20 cellular contexts compared by ENCODE assay signal in the genomic region with DNA sequence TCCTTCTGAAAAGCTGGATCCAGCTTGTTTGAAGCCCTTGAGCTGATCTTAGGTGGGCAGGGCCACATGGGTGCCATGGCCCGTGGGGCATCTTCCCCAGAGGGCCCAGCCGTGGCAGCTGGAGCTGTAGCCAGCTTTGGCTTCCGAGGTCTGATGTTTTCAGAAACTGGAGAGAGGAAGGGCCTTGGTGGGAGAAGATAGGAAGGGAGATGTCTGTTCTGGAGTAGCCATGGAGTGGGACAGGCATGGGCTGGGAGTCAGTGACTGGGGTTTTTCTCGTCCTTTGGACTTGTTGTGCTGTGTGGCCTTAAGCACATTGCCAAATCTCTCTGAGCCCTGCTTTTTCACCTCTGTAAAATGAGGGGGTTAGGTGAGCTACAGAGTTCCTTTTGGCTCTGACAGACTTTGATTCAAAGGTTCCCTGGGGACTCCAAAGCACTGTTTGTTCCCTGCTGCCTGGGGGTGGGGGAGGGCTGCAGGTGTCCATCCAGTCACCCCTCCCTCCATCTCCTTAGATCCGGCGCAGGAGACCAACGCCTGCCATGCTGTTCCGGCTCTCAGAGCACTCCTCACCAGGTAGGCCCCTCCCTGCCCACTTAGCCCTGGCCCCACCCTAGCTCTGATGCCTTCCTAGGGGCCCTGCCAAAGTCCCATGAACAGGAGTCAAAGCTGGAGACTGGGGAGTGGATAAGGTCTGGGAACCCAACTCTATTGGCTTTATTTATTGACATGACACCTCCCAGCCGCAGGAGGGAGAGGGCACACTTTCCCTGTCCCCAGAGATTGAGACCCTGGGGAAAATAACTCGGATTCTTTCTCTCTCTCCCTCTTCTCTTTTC. TPM values are rescaled to one million over a fixed set of nuclear protein-coding genes. Genes with fewer than 3 reads are reported as not detected.
A peak's percentile ranks its signal among the peaks of the same experiment; 100 is the strongest.
DNase-seq lines count a peak whose midpoint lies in the region; ATAC-seq, FAIRE-seq and TF ChIP-seq lines count a peak whose summit lies in the region.
"Had no signal": no experiment of that assay in that cellular context is flagged by ENCODE, and none has a peak within 500 bp of the region (broad histone marks: within the 10 kb centered on the region; RNA-seq: fewer than 3 reads in every experiment).

No MANE protein-coding gene starts in this region.

- H3K27ac ChIP-seq in K562 (ENCODE audit: extremely low read depth, low read depth, low read length) (no peak overlapping the region), mucosa of rectum (ENCODE audit: low read depth in 2 of 2, low read length in 2 of 2) (peak overlapping the region; percentile 98 to 99), thyroid gland (no peak overlapping the region), adrenal gland (no peak overlapping the region)

- TF ChIP-seq POLR2A in K562 (conservative IDR thresholded peaks at IDR 0.05), result no peak
- TF ChIP-seq POLR2A in thyroid gland (IDR thresholded peaks at IDR 0.05), result no peak
- no peak for TF ChIP-seq POLR2A in adrenal gland (IDR thresholded peaks at IDR 0.05)

- H3K27me3 ChIP-seq in K562 (ENCODE audit: control insufficient read depth in 2 of 2, insufficient read depth in 2 of 2, low read length in 2 of 2) (no peaks in the 10 kb centered on the region), mucosa of rectum (ENCODE audit: control insufficient read depth in 2 of 2, insufficient read depth in 2 of 2, low read length in 2 of 2) (peaks cover 0 to 10% of the 10 kb centered on the region in 2 donors), thyroid gland (peaks cover 15% of the 10 kb centered on the region), adrenal gland (peaks cover 13% of the 10 kb centered on the region)

- H3K36me3 ChIP-seq in K562 (ENCODE audit: control insufficient read depth, insufficient read depth, low read length) (no peaks in the 10 kb centered on the region), mucosa of rectum (ENCODE audit: control insufficient read depth in 2 of 2, insufficient read depth in 2 of 2, low read length in 2 of 2) (peaks cover 0 to 3% of the 10 kb centered on the region in 2 donors), thyroid gland (no peaks in the 10 kb centered on the region), adrenal gland (replicated peaks in 1 of 2) (no peaks in the 10 kb centered on the region)
- H3K36me3 ChIP-seq: BE2C had no signal

- H4K20me1 ChIP-seq in K562 (replicated peaks; ENCODE audit: control insufficient read depth, insufficient read depth, low read length), result no peaks in the 10 kb centered on the region

- H3K9me1 ChIP-seq in K562 (ENCODE audit: control insufficient read depth, insufficient read depth, low read length), result no peaks in the 10 kb centered on the region

- H3K79me2 ChIP-seq in K562 (ENCODE audit: control insufficient read depth, insufficient read depth, low read length), result no peaks in the 10 kb centered on the region

- CTCF ChIA-PET in K562 (lab: Yijun Ruan, JAX; ENCODE audit: low intra/inter-chr PET ratio), result interaction anchor here (0.6 kb wide), 1 partner anchor 356 kb away, joined by 3 read pairs; no protein-coding TSS in a partner anchor

- H3K9me3 ChIP-seq in K562 (replicated peaks; ENCODE audit: control insufficient read depth, insufficient read depth, low read depth, low read length), result no peaks in the 10 kb centered on the region
- no peaks in the 10 kb centered on the region for H3K9me3 ChIP-seq in mucosa of rectum (ENCODE audit: control insufficient read depth in 2 of 2, low read length in 2 of 2)
- H3K9me3 ChIP-seq in thyroid gland, result no peaks in the 10 kb centered on the region
- H3K9me3 ChIP-seq in adrenal gland (replicated peaks in 1 of 3), result no peaks in the 10 kb centered on the region
- H3K9me3 ChIP-seq: BE2C had no signal

- H3K4me1 ChIP-seq in K562 (replicated peaks in 1 of 2; ENCODE audit: control insufficient read depth in 2 of 2, insufficient read depth in 2 of 2, low read length in 2 of 2) (peaks cover 0 to 41% of the 10 kb centered on the region in 2 experiments; a peak in 2 of 5 replicates), mucosa of rectum (ENCODE audit: control insufficient read depth in 2 of 2, insufficient read depth in 2 of 2, low read length in 2 of 2) (peaks cover 51 to 66% of the 10 kb centered on the region in 2 donors), thyroid gland (peaks cover 10 to 11% of the 10 kb centered on the region in 2 donors), adrenal gland (replicated peaks in 1 of 2) (peaks cover 17 to 20% of the 10 kb centered on the region in 2 donors)
- H3K4me1 ChIP-seq: BE2C had no signal

- in situ Hi-C loops in K562 (cut with MboI), result no loop called here

- TF ChIP-seq EP300 in K562 (IDR thresholded peaks at IDR 0.05; ENCODE audit: low read length), result no peak

- POLR2A ChIA-PET in K562 (lab: Yijun Ruan, JAX), result interaction anchor here (0.6 to 1.6 kb wide), 3 partner anchors 11 to 100 kb away, joined by 3 to 7 read pairs (median 4); no protein-coding TSS in a partner anchor

- no peak for FAIRE-seq in K562 (lab: Jason Lieb, UNC)
- FAIRE-seq: astrocyte had no signal

- H3K9ac ChIP-seq in K562 (ENCODE audit: insufficient read depth in 1 of 2, low read depth in 2 of 2, low read length in 2 of 2) (peak overlapping the region in 1 of 2 experiments; percentile 28; a peak in 1 of 4 replicates), mucosa of rectum (ENCODE audit: low read depth in 1 of 2, low read length in 2 of 2) (peak overlapping the region; percentile 84 to 99)

- peak; percentile 26 for ATAC-seq in K562
- ATAC-seq in HG03108 (IDR thresholded peaks at IDR 0.05; ENCODE audit: unreplicated experiment), result no peak
- ATAC-seq: SK-N-SH treated with all-trans-retinoic acid at 6 μM for 48 hours had no signal

- no peak overlapping the region for H3K4me3 ChIP-seq in K562
- H3K4me3 ChIP-seq in mucosa of rectum (ENCODE audit: low read length in 2 of 2), result peak overlapping the region; percentile 61 to 72
- no peak overlapping the region for H3K4me3 ChIP-seq in thyroid gland (replicated peaks in 1 of 3)
- H3K4me3 ChIP-seq in adrenal gland, result no peak overlapping the region
- H3K4me3 ChIP-seq: smooth muscle cell had no signal

- intact Hi-C loops in K562 (cut with micrococcal nuclease), result no loop called here
- intact Hi-C loops in thyroid gland (cut with DNase I), result loop anchor here (5.0 to 10.0 kb wide), 2 partner anchors 58 to 236 kb away; a partner anchor contains a TSS
- intact Hi-C loops in adrenal gland (cut with DNase I), result loop anchor here in 1 of 2 donors (5.0 kb wide), 1 partner anchor 123 kb away; no protein-coding TSS in a partner anchor

- no peak for TF ChIP-seq RAD21 in K562 (CRISPR knock-in tag; conservative IDR thresholded peaks at IDR 0.05 in 1 of 2, IDR thresholded peaks at IDR 0.05 in 1 of 2)

- peak; percentile 55 for DNase-seq in COLO668 (lab: John Stamatoyannopoulos, UW; ENCODE audit: unreplicated experiment)
- peak; percentile 77 for DNase-seq in LoVo (ENCODE audit: low spot score)
- DNase-seq in K562 (ENCODE audit: extremely low read depth in 1 of 4, low spot score in 3 of 4), result no peak
- DNase-seq in thyroid gland, result no peak
- DNase-seq in NCI-H2227 treated with DMSO at 0.1 percent for 48 hours (lab: John Stamatoyannopoulos, UW), result no peak
- DNase-seq in adrenal gland, result no peak
- DNase-seq: activated CD8-positive, alpha-beta memory T cell treated with anti-CD3 and anti-CD28 coated beads for 24 hours; activated effector memory CD4-positive, alpha-beta T cell treated with Interleukin-2 at 50 U/mL for 16 hours; BE2C; DND-41; effector CD4-positive, alpha-beta T cell; HCEC 1CT; NCI-H1930 had no signal

- 35% methylated on average over 10 of the region's 10 CpGs for WGBS in K562 (ENCODE audit: insufficient coverage, low coverage, missing lambda C conversion rate)
- WGBS in thyroid gland, 2 donors, result 58 to 84% methylated on average over 5 to 10 of the region's 10 CpGs
- 69 to 78% (median 74%) methylated on average over 9 to 10 of the region's 10 CpGs for WGBS in adrenal gland, 4 donors

- BruUV-seq in K562 (replicated peaks; lab: Mats Ljungman, UMichigan), result no TSS peak

- no peak overlapping the region for H3K4me2 ChIP-seq in K562 (ENCODE audit: insufficient read depth, low read length)
- H3K4me2 ChIP-seq: smooth muscle cell had no signal

- H2AFZ ChIP-seq in K562 (ENCODE audit: low read depth, low read length), result no peak overlapping the region

- TF ChIP-seq CTCF in K562 (IDR thresholded peaks at IDR 0.05 in 2 of 3, conservative IDR thresholded peaks at IDR 0.05 in 1 of 3; ENCODE audit: insufficient read depth in 2 of 3, low read depth in 1 of 3, low read length in 3 of 3), result peak in 1 of 3 experiments; percentile 18; a peak in 2 of 6 replicates
- TF ChIP-seq CTCF in thyroid gland (IDR thresholded peaks at IDR 0.05), result no peak
- TF ChIP-seq CTCF in adrenal gland (IDR thresholded peaks at IDR 0.05), result no peak

RNA-seq across cellular contexts. Expression of a gene that starts 2.1 kb away (rescaled TPM):
- total RNA-seq in K562 (2011; cell fraction: chromatin; rRNA removed; ENCODE audit: low replicate concordance), result not detected in 2 replicates
- not detected in 2 replicates for total RNA-seq in K562 (2011; cell fraction: nucleolus; rRNA removed)
- total RNA-seq in K562 (2011; cell fraction: nucleoplasm; rRNA removed), result not detected in 2 replicates
- total RNA-seq in K562 (2014; rRNA removed) (not detected in 2 replicates), K562 (2014; rRNA removed; fragmentation: Illumina TruSeq; extraction: Trizol) (0.07 TPM in 1 of 2 replicates, not detected in the other), K562 (2015; rRNA removed; fragmentation: Illumina TruSeq; extraction: Trizol) (not detected in 2 replicates), K562 (2021) (0.18 TPM in 1 of 2 replicates, not detected in the other), thyroid gland (1 to 10 TPM in 1 of 4 donors, not detected in 3; 1.2 TPM), adrenal gland (10 to 100 TPM in 3 of 8 donors, 1 to 10 TPM in 2, under 1 TPM in 2, not detected in 1; 0.32 to 39.7 (median 3.2) TPM)
- polyA plus RNA-seq in K562 (2011; rRNA removed) (0.10 TPM in 1 of 2 replicates, not detected in the other), K562 (2014; fragmentation: Illumina TruSeq; extraction: Trizol) (0.10 TPM in 1 of 2 replicates, not detected in the other), K562 (2014; fragmentation: Nextera tagmentation; extraction: Ambion mirVana) (under 1 TPM in 1 of 2 experiments, not detected in 1; 0.07 TPM), K562 (2014; rRNA removed) (not detected in 2 replicates), adrenal gland (10 to 100 TPM; 37.5 to 58.0 (median 46.9) TPM)
- polyA plus RNA-seq in K562 (2011; cell fraction: cytosol; rRNA removed), result 0.15 TPM in 1 of 2 replicates, not detected in the other
- 0.07 TPM in 1 of 2 replicates, not detected in the other for polyA plus RNA-seq in K562 (2011; cell fraction: nucleus; rRNA removed)
- polyA plus RNA-seq in K562 (2012), result 0.06 and 0.14 TPM in 2 replicates
- polyA minus RNA-seq in K562 (2011; rRNA and poly(A)+ RNA removed), result not detected in 2 replicates
- polyA minus RNA-seq in K562 (2011; cell fraction: cytosol; rRNA and poly(A)+ RNA removed), result not detected in 2 replicates
- not detected in 2 replicates for polyA minus RNA-seq in K562 (2011; cell fraction: nucleus; rRNA and poly(A)+ RNA removed)
- total RNA-seq: smooth muscle cell had no signal
- polyA plus RNA-seq: smooth muscle cell had no signal

RNA-seq across cellular contexts. Expression of a gene that starts 8.1 kb away (rescaled TPM):
- total RNA-seq in K562 (2011; cell fraction: chromatin; rRNA removed; ENCODE audit: low replicate concordance), result 89.9 and 212 TPM in 2 replicates
- 162 and 190 TPM in 2 replicates for total RNA-seq in K562 (2011; cell fraction: nucleolus; rRNA removed)
- 132 TPM in 2 replicates for total RNA-seq in K562 (2011; cell fraction: nucleoplasm; rRNA removed)
- total RNA-seq in K562 (2014; rRNA removed) (41.1 and 46.0 TPM in 2 replicates), K562 (2014; rRNA removed; fragmentation: Illumina TruSeq; extraction: Trizol) (18.6 and 22.0 TPM in 2 replicates), K562 (2015; rRNA removed; fragmentation: Illumina TruSeq; extraction: Trizol) (31.6 and 32.1 TPM in 2 replicates), K562 (2021) (60.2 and 69.3 TPM in 2 replicates), thyroid gland (10 to 100 TPM; 44.5 to 73.6 (median 53.0) TPM), adrenal gland (100 to 1,000 TPM in 3 of 8 donors, 10 to 100 TPM in 5; 38.6 to 129 (median 85.9) TPM)
- polyA plus RNA-seq in K562 (2011; rRNA removed) (64.4 and 64.9 TPM in 2 replicates), K562 (2014; fragmentation: Illumina TruSeq; extraction: Trizol) (51.1 and 62.4 TPM in 2 replicates), K562 (2014; fragmentation: Nextera tagmentation; extraction: Ambion mirVana) (1 to 10 TPM in 1 of 2 experiments, under 1 TPM in 1; 0.63 to 1.9 TPM), K562 (2014; rRNA removed) (79.9 and 87.0 TPM in 2 replicates), adrenal gland (100 to 1,000 TPM; 101 to 220 (median 102) TPM)
- polyA plus RNA-seq in K562 (2011; cell fraction: cytosol; rRNA removed), result 45.8 and 114 TPM in 2 replicates
- polyA plus RNA-seq in K562 (2011; cell fraction: nucleus; rRNA removed), result 254 and 418 TPM in 2 replicates
- polyA plus RNA-seq in K562 (2012), result 58.5 and 83.7 TPM in 2 replicates
- polyA minus RNA-seq in K562 (2011; rRNA and poly(A)+ RNA removed), result 27.4 and 54.1 TPM in 2 replicates
- polyA minus RNA-seq in K562 (2011; cell fraction: cytosol; rRNA and poly(A)+ RNA removed), result 25.1 and 39.6 TPM in 2 replicates
- 62.2 and 85.6 TPM in 2 replicates for polyA minus RNA-seq in K562 (2011; cell fraction: nucleus; rRNA and poly(A)+ RNA removed)

RNA-seq across cellular contexts. Expression of a gene that starts 21.2 kb away (rescaled TPM):
- not detected in 2 replicates for total RNA-seq in K562 (2011; cell fraction: chromatin; rRNA removed; ENCODE audit: low replicate concordance)
- not detected in 2 replicates for total RNA-seq in K562 (2011; cell fraction: nucleolus; rRNA removed)
- total RNA-seq in K562 (2011; cell fraction: nucleoplasm; rRNA removed), result not detected in 2 replicates
- not detected in 2 replicates for total RNA-seq in K562 (2014; rRNA removed)
- not detected in 2 replicates for total RNA-seq in K562 (2014; rRNA removed; fragmentation: Illumina TruSeq; extraction: Trizol)
- total RNA-seq in K562 (2015; rRNA removed; fragmentation: Illumina TruSeq; extraction: Trizol), result not detected in 2 replicates
- total RNA-seq in K562 (2021), result not detected in 2 replicates
- polyA plus RNA-seq in K562 (2011; rRNA removed), result not detected in 2 replicates
- not detected in 2 replicates for polyA plus RNA-seq in K562 (2011; cell fraction: cytosol; rRNA removed)
- polyA plus RNA-seq in K562 (2011; cell fraction: nucleus; rRNA removed), result not detected in 2 replicates
- 0.01 TPM in 1 of 2 replicates, not detected in the other for polyA plus RNA-seq in K562 (2012)
- not detected in 2 replicates for polyA plus RNA-seq in K562 (2014; fragmentation: Illumina TruSeq; extraction: Trizol)
- not detected for polyA plus RNA-seq in K562 (2014; fragmentation: Nextera tagmentation; extraction: Ambion mirVana)
- not detected in 2 replicates for polyA plus RNA-seq in K562 (2014; rRNA removed)
- polyA minus RNA-seq in K562 (2011; rRNA and poly(A)+ RNA removed), result not detected in 2 replicates
- not detected in 2 replicates for polyA minus RNA-seq in K562 (2011; cell fraction: cytosol; rRNA and poly(A)+ RNA removed)
- not detected in 2 replicates for polyA minus RNA-seq in K562 (2011; cell fraction: nucleus; rRNA and poly(A)+ RNA removed)
- total RNA-seq in thyroid gland, result not detected
- total RNA-seq in adrenal gland, result not detected
- polyA plus RNA-seq in adrenal gland, result under 1 TPM in 1 of 3 donors, not detected in 2; 0.08 TPM
- total RNA-seq: astrocyte, osteocyte, smooth muscle cell, subcutaneous adipose tissue had no signal

RNA-seq across cellular contexts. Expression of a gene that starts 36.3 kb away (rescaled TPM):
- total RNA-seq in K562 (2011; cell fraction: chromatin; rRNA removed; ENCODE audit: low replicate concordance), result 3.6 and 11.8 TPM in 2 replicates
- 6.8 and 7.2 TPM in 2 replicates for total RNA-seq in K562 (2011; cell fraction: nucleolus; rRNA removed)
- total RNA-seq in K562 (2011; cell fraction: nucleoplasm; rRNA removed), result 5.1 and 6.0 TPM in 2 replicates
- 0.82 and 1.2 TPM in 2 replicates for total RNA-seq in K562 (2014; rRNA removed)
- total RNA-seq in K562 (2014; rRNA removed; fragmentation: Illumina TruSeq; extraction: Trizol), result 0.29 and 0.33 TPM in 2 replicates
- 0.98 and 1.4 TPM in 2 replicates for total RNA-seq in K562 (2015; rRNA removed; fragmentation: Illumina TruSeq; extraction: Trizol)
- total RNA-seq in K562 (2021), result 1.1 and 1.4 TPM in 2 replicates
- polyA plus RNA-seq in K562 (2011; rRNA removed), result 0.58 and 0.67 TPM in 2 replicates
- 0.34 and 0.92 TPM in 2 replicates for polyA plus RNA-seq in K562 (2011; cell fraction: cytosol; rRNA removed)
- polyA plus RNA-seq in K562 (2011; cell fraction: nucleus; rRNA removed), result 3.7 and 7.7 TPM in 2 replicates
- polyA plus RNA-seq in K562 (2012), result 1.4 and 3.2 TPM in 2 replicates
- polyA plus RNA-seq in K562 (2014; fragmentation: Illumina TruSeq; extraction: Trizol), result 0.65 and 0.73 TPM in 2 replicates
- polyA plus RNA-seq in K562 (2014; fragmentation: Nextera tagmentation; extraction: Ambion mirVana), result not detected
- 0.86 and 1.4 TPM in 2 replicates for polyA plus RNA-seq in K562 (2014; rRNA removed)
- polyA minus RNA-seq in K562 (2011; rRNA and poly(A)+ RNA removed), result 0.33 and 0.53 TPM in 2 replicates
- not detected in 2 replicates for polyA minus RNA-seq in K562 (2011; cell fraction: cytosol; rRNA and poly(A)+ RNA removed)
- 1.6 and 2.2 TPM in 2 replicates for polyA minus RNA-seq in K562 (2011; cell fraction: nucleus; rRNA and poly(A)+ RNA removed)
- 1 to 10 TPM in 3 of 4 donors, under 1 TPM in 1; 0.63 to 2.1 (median 1.5) TPM for total RNA-seq in thyroid gland
- total RNA-seq in adrenal gland, result 10 to 100 TPM in 1 of 8 donors, 1 to 10 TPM in 4, under 1 TPM in 2, not detected in 1; 0.78 to 13.6 (median 1.5) TPM
- 10 to 100 TPM in 1 of 3 donors, 1 to 10 TPM in 1, under 1 TPM in 1; 0.92 to 13.4 (median 2.9) TPM for polyA plus RNA-seq in adrenal gland
- total RNA-seq: smooth muscle cell had no signal

RNA-seq across cellular contexts. Expression of a gene that starts 39.4 kb away (rescaled TPM):
- 0.81 and 8.9 TPM in 2 replicates for total RNA-seq in K562 (2011; cell fraction: chromatin; rRNA removed; ENCODE audit: low replicate concordance)
- total RNA-seq in K562 (2011; cell fraction: nucleolus; rRNA removed), result 7.3 and 7.9 TPM in 2 replicates
- total RNA-seq in K562 (2011; cell fraction: nucleoplasm; rRNA removed), result 6.0 and 8.4 TPM in 2 replicates
- 15.8 and 18.1 TPM in 2 replicates for total RNA-seq in K562 (2014; rRNA removed)
- total RNA-seq in K562 (2014; rRNA removed; fragmentation: Illumina TruSeq; extraction: Trizol), result 2.0 and 3.0 TPM in 2 replicates
- total RNA-seq in K562 (2015; rRNA removed; fragmentation: Illumina TruSeq; extraction: Trizol), result 9.0 and 9.6 TPM in 2 replicates
- 17.2 and 17.4 TPM in 2 replicates for total RNA-seq in K562 (2021)
- 3.3 and 5.8 TPM in 2 replicates for polyA plus RNA-seq in K562 (2011; rRNA removed)
- 3.3 and 24.0 TPM in 2 replicates for polyA plus RNA-seq in K562 (2011; cell fraction: cytosol; rRNA removed)
- 8.7 and 33.8 TPM in 2 replicates for polyA plus RNA-seq in K562 (2011; cell fraction: nucleus; rRNA removed)
- 23.3 and 34.1 TPM in 2 replicates for polyA plus RNA-seq in K562 (2012)
- polyA plus RNA-seq in K562 (2014; fragmentation: Illumina TruSeq; extraction: Trizol), result 3.1 and 9.3 TPM in 2 replicates
- 1 to 10 TPM in 1 of 2 experiments, under 1 TPM in 1; 0.55 to 1.5 TPM for polyA plus RNA-seq in K562 (2014; fragmentation: Nextera tagmentation; extraction: Ambion mirVana)
- 17.8 and 20.0 TPM in 2 replicates for polyA plus RNA-seq in K562 (2014; rRNA removed)
- 0.21 and 1.8 TPM in 2 replicates for polyA minus RNA-seq in K562 (2011; rRNA and poly(A)+ RNA removed)
- 1.5 and 6.7 TPM in 2 replicates for polyA minus RNA-seq in K562 (2011; cell fraction: cytosol; rRNA and poly(A)+ RNA removed)
- 1.00 and 1.8 TPM in 2 replicates for polyA minus RNA-seq in K562 (2011; cell fraction: nucleus; rRNA and poly(A)+ RNA removed)
- 1 to 10 TPM in 3 of 4 donors, not detected in 1; 1.1 to 3.3 (median 1.2) TPM for total RNA-seq in thyroid gland
- 100 to 1,000 TPM in 3 of 8 donors, 10 to 100 TPM in 1, 1 to 10 TPM in 2, under 1 TPM in 1, not detected in 1; 0.47 to 366 (median 11.4) TPM for total RNA-seq in adrenal gland
- 100 to 1,000 TPM; 185 to 593 (median 477) TPM for polyA plus RNA-seq in adrenal gland
- total RNA-seq: smooth muscle cell had no signal

Comparison
In these comparisons a context has a peak if more than half of its experiments do, and no peak if none do; other contexts are left out.
1. DNase-seq: peak in COLO668 (single experiment) and LoVo (single experiment); none in K562 (0 of 4), thyroid gland (0 of 2), NCI-H2227 treated with DMSO at 0.1 percent for 48 hours (single experiment) and adrenal gland (0 of 7).
2. H3K27ac ChIP-seq: peak in mucosa of rectum (2 of 2); none in K562 (single experiment), thyroid gland (0 of 3) and adrenal gland (0 of 5).
3. H3K4me3 ChIP-seq: peak in mucosa of rectum (2 of 2); none in K562 (single experiment), thyroid gland (0 of 3) and adrenal gland (0 of 4).